Comparison of ENCODE assay signal across 15 cellular contexts in the genomic region with DNA sequence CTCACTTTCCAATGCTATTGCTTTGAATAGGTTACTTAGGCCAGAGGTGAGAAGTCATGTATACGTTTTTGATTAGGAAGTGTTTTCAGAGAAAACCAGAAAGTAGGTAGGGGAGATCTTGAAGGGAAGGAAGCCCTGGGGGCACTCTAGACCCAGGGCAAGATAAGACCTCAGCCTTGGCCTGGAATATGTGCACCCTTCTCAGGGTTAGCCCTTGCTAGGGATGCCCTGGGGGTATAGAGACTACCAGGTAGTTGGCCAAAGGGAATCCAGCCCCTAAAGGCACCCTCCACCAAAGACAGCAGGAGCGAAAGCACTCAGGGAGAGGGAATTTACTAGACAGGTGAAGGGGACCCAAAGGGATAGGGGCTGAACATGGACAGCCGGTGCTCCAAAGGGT. TPM values are rescaled to one million over a fixed set of nuclear protein-coding genes. Genes with fewer than 3 reads are reported as not detected.
DNase-seq lines count a peak whose midpoint lies in the region; ATAC-seq and TF ChIP-seq lines count a peak whose summit lies in the region.
"Had no signal": no experiment of that assay in that cellular context is flagged by ENCODE, and none has a peak within 500 bp of the region (broad histone marks: within the 10 kb centered on the region; RNA-seq: fewer than 3 reads in every experiment).

No MANE protein-coding gene starts in this region.

- H3K27ac ChIP-seq in VCaP (peak overlapping the region; percentile 73), foreskin keratinocyte (peak overlapping the region; percentile 53), psoas muscle (no peak overlapping the region)

- 86 to 94% (median 86%) methylated on average over 3 of the region's 3 CpGs for WGBS in psoas muscle, 3 donors

- intact Hi-C loops in psoas muscle (cut with DNase I), result no loop called here

- ATAC-seq in foreskin keratinocyte (no peak), psoas muscle (no peak)
- no peak for ATAC-seq in stimulated activated effector memory CD8-positive, alpha-beta T cell treated with anti-CD3 and anti-CD28 coated beads, Interleukin-12 subunit alpha, Interleukin-12 subunit beta, amount 100 ng/mL, for 72 hours

- no peaks in the 10 kb centered on the region for H3K9me3 ChIP-seq in psoas muscle

- TF ChIP-seq CTCF in VCaP (conservative IDR thresholded peaks at IDR 0.05), result no peak
- TF ChIP-seq CTCF in foreskin keratinocyte (conservative IDR thresholded peaks at IDR 0.05), result no peak
- TF ChIP-seq CTCF in psoas muscle (IDR thresholded peaks at IDR 0.05), result no peak

- peak overlapping the region; percentile 74 for H3K27ac Mint-ChIP-seq in stimulated activated effector memory CD8-positive, alpha-beta T cell treated with anti-CD3 and anti-CD28 coated beads, Interleukin-12 subunit alpha, Interleukin-12 subunit beta, amount 100 ng/mL, for 72 hours

- H3K4me3 ChIP-seq in psoas muscle, result no peak overlapping the region

- no peaks in the 10 kb centered on the region for H3K27me3 ChIP-seq in foreskin keratinocyte
- peaks cover 0 to 8% (median 3%) of the 10 kb centered on the region in 3 donors for H3K27me3 ChIP-seq in psoas muscle (ENCODE audit: insufficient read depth in 3 of 3, low read length in 2 of 3)

- no peak overlapping the region for H3K4me3 Mint-ChIP-seq in stimulated activated effector memory CD8-positive, alpha-beta T cell treated with anti-CD3 and anti-CD28 coated beads, Interleukin-12 subunit alpha, Interleukin-12 subunit beta, amount 100 ng/mL, for 72 hours
- H3K4me3 Mint-ChIP-seq: H9 had no signal

- H3K36me3 ChIP-seq in psoas muscle (ENCODE audit: insufficient read depth in 1 of 2, low read depth in 1 of 2), result no peaks in the 10 kb centered on the region

- H3K9me3 Mint-ChIP-seq in stimulated activated effector memory CD8-positive, alpha-beta T cell treated with anti-CD3 and anti-CD28 coated beads, Interleukin-12 subunit alpha, Interleukin-12 subunit beta, amount 100 ng/mL, for 72 hours, result no peaks in the 10 kb centered on the region
- H3K9me3 Mint-ChIP-seq: H9 had no signal

- H3K36me3 Mint-ChIP-seq in stimulated activated effector memory CD8-positive, alpha-beta T cell treated with anti-CD3 and anti-CD28 coated beads, Interleukin-12 subunit alpha, Interleukin-12 subunit beta, amount 100 ng/mL, for 72 hours, result peaks cover 14% of the 10 kb centered on the region

- H3K4me1 ChIP-seq in foreskin keratinocyte (peaks cover 20% of the 10 kb centered on the region), psoas muscle (no peaks in the 10 kb centered on the region)

- peak; percentile 47 for DNase-seq in activated CD8-positive, alpha-beta memory T cell treated with anti-CD3 and anti-CD28 coated beads for 24 hours
- DNase-seq in activated CD8-positive, alpha-beta memory T cell treated with anti-CD3 and anti-CD28 coated beads, Interleukin-2, amount 50 U/mL, for 48 hours, result no peak
- no peak for DNase-seq in foreskin keratinocyte
- no peak for DNase-seq in stimulated activated effector memory CD8-positive, alpha-beta T cell treated with anti-CD3 and anti-CD28 coated beads, Interleukin-12 subunit alpha, Interleukin-12 subunit beta, amount 100 ng/mL, for 72 hours (ENCODE audit: low spot score in 2 of 2)
- no peak for DNase-seq in psoas muscle
- no peak for DNase-seq in GDM1 (lab: John Stamatoyannopoulos, UW)
- no peak for DNase-seq in NCI-H2171 (lab: John Stamatoyannopoulos, UW)
- DNase-seq: 8988T, EL, H9, Kasumi-1, NCI-H1417, NCI-H2029 treated with DMSO at 0.1 percent for 48 hours, NCI-H510A treated with DMSO at 0.1 percent for 48 hours had no signal

- H3K4me1 Mint-ChIP-seq in stimulated activated effector memory CD8-positive, alpha-beta T cell treated with anti-CD3 and anti-CD28 coated beads, Interleukin-12 subunit alpha, Interleukin-12 subunit beta, amount 100 ng/mL, for 72 hours, result peaks cover 46% of the 10 kb centered on the region

RNA-seq across cellular contexts. Expression of a gene that starts 7.0 kb away (rescaled TPM):
- total RNA-seq in foreskin keratinocyte (13.1 and 14.6 TPM in 2 replicates), psoas muscle (1 to 10 TPM in 2 of 4 donors, under 1 TPM in 2; 0.75 to 1.7 (median 0.96) TPM)
- polyA plus RNA-seq in foreskin keratinocyte (3.6 and 4.6 TPM in 2 replicates), psoas muscle (under 1 TPM; 0.21 to 0.35 (median 0.31) TPM)
